Comparison of ENCODE assay signal across 15 cellular contexts in genomic region chr5:149750596-149750995, GRCh38.
"Had no signal": no experiment of that assay in that cellular context is flagged by ENCODE, and none has a peak within 500 bp of the region (broad histone marks: within the 10 kb centered on the region; RNA-seq: fewer than 3 reads in every experiment).

No MANE protein-coding gene starts in this region.

- DNase-seq: activated CD4-positive, CD25-positive, alpha-beta regulatory T cell treated with anti-CD3 and anti-CD28 coated beads, Interleukin-2, amount 50 U/mL, for 72 hours; activated naive CD4-positive, alpha-beta T cell treated with Interleukin-2 at 50 U/mL for 16 hours; aorta; dermis blood vessel endothelial cell; effector memory CD8-positive, alpha-beta T cell; mucosa of descending colon; natural killer cell; T-cell; T-helper 9 cell; upper lobe of left lung had no signal

- H3K9ac ChIP-seq: parathyroid adenoma had no signal

- H3K9me3 ChIP-seq: mucosa of descending colon, neutrophil, suprapubic skin, upper lobe of left lung had no signal

- ATAC-seq: activated T-helper 17 cell treated with anti-CD3 and anti-CD28 coated beads, Interleukin-2, amount 50 U/mL, for 72 hours; effector memory CD8-positive, alpha-beta T cell; natural killer cell; T-cell had no signal

- FAIRE-seq: frontal cortex had no signal

- H3K27me3 ChIP-seq: neutrophil, suprapubic skin, upper lobe of left lung had no signal

- H3K36me3 ChIP-seq: neutrophil, suprapubic skin, upper lobe of left lung had no signal

- H3K27ac ChIP-seq: neutrophil, parathyroid adenoma, suprapubic skin, upper lobe of left lung had no signal

- H3K4me3 ChIP-seq: mucosa of descending colon, suprapubic skin, upper lobe of left lung had no signal
